Comparison of ENCODE assay signal across 11 cellular contexts in genomic region chr17:28112199-28112995, GRCh38.
DNase-seq lines count a peak whose midpoint lies in the region; ATAC-seq and TF ChIP-seq lines count a peak whose summit lies in the region.
"Had no signal": no experiment of that assay in that cellular context is flagged by ENCODE, and none has a peak within 500 bp of the region (broad histone marks: within the 10 kb centered on the region; RNA-seq: fewer than 3 reads in every experiment).

No MANE protein-coding gene starts in this region.

- H3K9me3 ChIP-seq in mucosa of descending colon = no peaks in the 10 kb centered on the region
- no peaks in the 10 kb centered on the region for H3K9me3 ChIP-seq in osteoblast (ENCODE audit: low read depth, low read length)
- H3K9me3 ChIP-seq: psoas muscle had no signal

- TF ChIP-seq CTCF in fibroblast of mammary gland (conservative IDR thresholded peaks at IDR 0.05; ENCODE audit: control insufficient read depth, insufficient read depth, low read depth, low read length) (no peak), mucosa of descending colon (IDR thresholded peaks at IDR 0.05) (no peak), osteoblast (IDR thresholded peaks at IDR 0.05; ENCODE audit: extremely low read depth, low read depth, low read length) (no peak)

- no peak overlapping the region for H3K27ac ChIP-seq in osteoblast (ENCODE audit: low read depth, low read length)
- H3K27ac ChIP-seq: psoas muscle had no signal

- ATAC-seq in mucosa of descending colon (peak; percentile 29), GM18870 (IDR thresholded peaks at IDR 0.05; ENCODE audit: unreplicated experiment) (no peak)
- ATAC-seq: psoas muscle had no signal

- intact Hi-C loops in mucosa of descending colon (cut with DNase I, micrococcal nuclease) = no loop called here

- DNase-seq in AG08395 (ENCODE audit: low spot score) (peak; percentile 3), RPMI7951 (ENCODE audit: low read depth) (peak; percentile 1), fibroblast of mammary gland (ENCODE audit: low read depth) (peak; percentile 30), mucosa of descending colon (no peak), osteoblast (ENCODE audit: insufficient read length, low spot score, missing footprints) (no peak), middle frontal gyrus (ENCODE audit: extremely low spot score, low spot score) (no peak), retina (no peak)
- DNase-seq: NCI-H1092 treated with DMSO at 0.1 percent for 48 hours, NCI-H526, psoas muscle had no signal

- H3K36me3 ChIP-seq in mucosa of descending colon (ENCODE audit: low read depth) (no peaks in the 10 kb centered on the region), osteoblast (ENCODE audit: insufficient read depth, low read length) (no peaks in the 10 kb centered on the region)

- H3K4me2 ChIP-seq in osteoblast (ENCODE audit: insufficient read depth, low read length) = no peak overlapping the region

- H2AFZ ChIP-seq in osteoblast (ENCODE audit: low read length) = no peak overlapping the region

- H4K20me1 ChIP-seq in osteoblast (ENCODE audit: insufficient read depth, low read length) = no peaks in the 10 kb centered on the region

- H3K4me3 ChIP-seq in fibroblast of mammary gland (ENCODE audit: control insufficient read depth, low read depth, low read length) = no peak overlapping the region
- no peak overlapping the region for H3K4me3 ChIP-seq in mucosa of descending colon
- no peak overlapping the region for H3K4me3 ChIP-seq in osteoblast (ENCODE audit: insufficient read depth, low read length)
- H3K4me3 ChIP-seq: psoas muscle had no signal

- H3K4me1 ChIP-seq in mucosa of descending colon (ENCODE audit: low read depth) (peaks cover 6% of the 10 kb centered on the region), osteoblast (ENCODE audit: insufficient read depth, low read length) (peaks cover 4% of the 10 kb centered on the region)

- peaks cover 44% of the 10 kb centered on the region for H3K79me2 ChIP-seq in osteoblast (ENCODE audit: insufficient read depth, low read length)

- H3K27me3 ChIP-seq in osteoblast (ENCODE audit: insufficient read depth, low read length) = no peaks in the 10 kb centered on the region

Comparison
In these comparisons a context has a peak if more than half of its experiments do, and no peak if none do; other contexts are left out.
1. DNase-seq: peak in AG08395 (single experiment), RPMI7951 (single experiment) and fibroblast of mammary gland (single experiment); none in mucosa of descending colon (0 of 3), osteoblast (single experiment), middle frontal gyrus (single experiment) and retina (single experiment).